Comparison of ENCODE assay signal across 25 cellular contexts in genomic region chr21:30083120-30083945, GRCh38.
A peak's percentile ranks its signal among the peaks of the same experiment; 100 is the strongest.
DNase-seq lines count a peak whose midpoint lies in the region; ATAC-seq and TF ChIP-seq lines count a peak whose summit lies in the region.
"Had no signal": no experiment of that assay in that cellular context is flagged by ENCODE, and none has a peak within 500 bp of the region (broad histone marks: within the 10 kb centered on the region; RNA-seq: fewer than 3 reads in every experiment).

No MANE protein-coding gene starts in this region.

- ATAC-seq in foreskin keratinocyte (peak; percentile 50), GM18873 (IDR thresholded peaks at IDR 0.05; ENCODE audit: low FRiP score, unreplicated experiment) (no peak), HG02870 (IDR thresholded peaks at IDR 0.05; ENCODE audit: unreplicated experiment) (no peak)
- ATAC-seq: gastroesophageal sphincter, T-helper 17 cell had no signal

- no peaks in the 10 kb centered on the region for H3K4me1 ChIP-seq in foreskin keratinocyte
- H3K4me1 ChIP-seq in neuron (ENCODE audit: insufficient read depth, low read length) = peaks cover 25% of the 10 kb centered on the region
- H3K4me1 ChIP-seq: adrenal gland, breast epithelium, gastroesophageal sphincter, tibial nerve had no signal

- DNase-seq in DMS53 (lab: John Stamatoyannopoulos, UW) (peak; percentile 38), DMS53 treated with DMSO at 0.1 percent for 48 hours (lab: John Stamatoyannopoulos, UW; ENCODE audit: unreplicated experiment) (no peak), NCI-H69 (lab: John Stamatoyannopoulos, UW) (peak; percentile 5), foreskin keratinocyte (peak in 1 of 2 donors; percentile 7), MG63 (no peak)
- DNase-seq: activated CD4-positive, alpha-beta T cell treated with anti-CD3 and anti-CD28 coated beads for 48 hours; activated naive CD4-positive, alpha-beta T cell; activated T-cell treated with anti-CD3 and anti-CD28 coated beads, Interleukin-2, amount 50 U/mL, for 48 hours; adrenal gland; CD4-positive, alpha-beta T cell; DMS153; Karpas-422; kidney glomerular epithelial cell; NCI-H2081 treated with DMSO at 0.1 percent for 48 hours; occipital lobe; T-helper 17 cell had no signal

- H3K36me3 ChIP-seq in neuron (ENCODE audit: insufficient read depth, low read length) (no peaks in the 10 kb centered on the region), MG63 (no peaks in the 10 kb centered on the region)
- H3K36me3 ChIP-seq: adrenal gland, breast epithelium, gastroesophageal sphincter, tibial nerve had no signal

- no peak for TF ChIP-seq CTCF in foreskin keratinocyte (conservative IDR thresholded peaks at IDR 0.05)

- no peak overlapping the region for H3K27ac ChIP-seq in foreskin keratinocyte
- H3K27ac ChIP-seq: 22Rv1, adrenal gland, breast epithelium, gastroesophageal sphincter, RWPE1, tibial nerve had no signal

- no peak overlapping the region for H2AFZ ChIP-seq in neuron (ENCODE audit: low read depth, low read length)

- H3K27me3 ChIP-seq in foreskin keratinocyte = no peaks in the 10 kb centered on the region
- H3K27me3 ChIP-seq in neuron (ENCODE audit: insufficient read depth, low read length) = no peaks in the 10 kb centered on the region
- no peaks in the 10 kb centered on the region for H3K27me3 ChIP-seq in MG63
- H3K27me3 ChIP-seq: adrenal gland, breast epithelium, gastroesophageal sphincter, tibial nerve had no signal

- H3K9me3 ChIP-seq in neuron (ENCODE audit: low read length) (no peaks in the 10 kb centered on the region), MG63 (no peaks in the 10 kb centered on the region)
- H3K9me3 ChIP-seq: adrenal gland, breast epithelium, gastroesophageal sphincter had no signal

- H3K4me3 ChIP-seq in neuron (ENCODE audit: low read length) (peak overlapping the region; percentile 4), MG63 (no peak overlapping the region)
- H3K4me3 ChIP-seq: adrenal gland, breast epithelium, gastroesophageal sphincter, lung, tibial nerve had no signal

Comparison
In these comparisons a context has a peak if more than half of its experiments do, and no peak if none do; other contexts are left out.
1. DNase-seq: peak in DMS53 (single experiment) and NCI-H69 (single experiment); none in DMS53 treated with DMSO at 0.1 percent for 48 hours (single experiment) and MG63 (single experiment).